12 cellular contexts compared by ENCODE assay signal in the genomic region with DNA sequence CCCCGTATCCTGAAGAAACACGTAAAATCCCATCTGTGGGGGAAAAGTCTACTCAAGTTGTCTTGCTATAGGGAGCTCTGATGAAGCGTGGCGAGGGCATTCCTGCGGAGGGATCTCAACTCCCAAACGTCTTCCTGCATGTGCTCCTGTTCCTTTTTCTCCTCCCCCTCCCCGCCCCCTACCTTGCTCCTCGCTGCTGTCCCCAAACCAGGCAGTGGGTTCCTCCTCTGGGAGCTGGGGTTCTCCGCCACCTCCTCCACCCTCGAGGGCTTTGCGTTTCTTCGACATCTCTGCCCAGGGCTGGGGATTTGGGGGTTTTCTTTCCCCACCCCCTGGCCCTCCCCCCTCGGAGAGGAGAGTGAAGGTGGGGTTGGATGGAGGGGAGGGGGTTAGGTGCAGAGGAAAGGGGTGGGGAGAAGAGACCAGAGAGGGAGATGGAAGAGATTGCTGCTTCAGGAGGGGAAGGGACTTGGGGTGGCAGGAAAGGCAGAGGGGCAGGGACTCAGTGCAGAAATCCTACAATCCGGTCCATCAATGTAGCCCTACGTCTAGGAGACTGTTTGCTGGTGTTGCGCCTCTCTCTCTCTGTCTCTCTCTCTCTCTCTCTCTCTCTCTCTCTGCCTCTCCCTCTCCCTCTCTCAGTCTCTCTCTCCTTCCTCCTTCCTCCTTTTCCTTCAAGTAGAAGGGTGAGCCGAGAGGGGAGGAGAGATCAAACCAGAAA.
DNase-seq lines count a peak whose midpoint lies in the region; ATAC-seq and TF ChIP-seq lines count a peak whose summit lies in the region.
"Had no signal": no experiment of that assay in that cellular context is flagged by ENCODE, and none has a peak within 500 bp of the region (broad histone marks: within the 10 kb centered on the region; RNA-seq: fewer than 3 reads in every experiment).

No MANE protein-coding gene starts in this region.

- in situ Hi-C loops in KBM-7 (cut with MboI; ENCODE audit: low pct_unique_long_range_greater_than_20kb, low sequenced_read_pairs), result no loop called here

- H3K4me3 ChIP-seq in CD4-positive, alpha-beta memory T cell (ENCODE audit: low read length in 2 of 2), result no peak overlapping the region

- H3K9me3 Mint-ChIP-seq in WTC11, result no peaks in the 10 kb centered on the region
- no peaks in the 10 kb centered on the region for H3K9me3 Mint-ChIP-seq in osteocyte (ENCODE audit: unreplicated experiment)
- H3K9me3 Mint-ChIP-seq in CD4-positive, alpha-beta memory T cell, result peaks cover 0 to 3% (median 0%) of the 10 kb centered on the region in 8 donors
- H3K9me3 Mint-ChIP-seq: CD8-positive, alpha-beta T cell had no signal

- H3K9me3 ChIP-seq in ES-I3 (ENCODE audit: control insufficient read depth, insufficient read depth, low read length), result no peaks in the 10 kb centered on the region
- no peaks in the 10 kb centered on the region for H3K9me3 ChIP-seq in CD4-positive, alpha-beta memory T cell (ENCODE audit: control insufficient read depth in 1 of 2, low read length in 2 of 2)

- TF ChIP-seq CTCF in WTC11 (IDR thresholded peaks at IDR 0.05), result no peak
- no peak for TF ChIP-seq CTCF in osteocyte (IDR thresholded peaks at IDR 0.05)

- peak overlapping the region; percentile 8; the same call in 1 of the 2 replicates for H3K9ac ChIP-seq in ES-I3 (ENCODE audit: low read depth, low read length)

- H3K4me3 Mint-ChIP-seq in WTC11 (peak overlapping the region; percentile 76), osteocyte (ENCODE audit: unreplicated experiment) (peak overlapping the region; percentile 77)
- peak overlapping the region in 1 of 8 donors; percentile 5 for H3K4me3 Mint-ChIP-seq in CD4-positive, alpha-beta memory T cell
- H3K4me3 Mint-ChIP-seq: CD8-positive, alpha-beta T cell had no signal

- POLR2A ChIA-PET in WTC11 (lab: Charles Lee), result no interaction called here
- POLR2A ChIA-PET in CD4-positive, alpha-beta memory T cell (lab: Charles Lee; ENCODE audit: partially characterized antibody), result no interaction called here

- CTCF ChIA-PET in WTC11 (lab: Charles Lee), result interaction anchor here (0.6 to 2.9 kb wide), 5 partner anchors 22 to 118 kb away, joined by 3 to 11 read pairs (median 3); no protein-coding TSS in a partner anchor
- CTCF ChIA-PET in CD4-positive, alpha-beta memory T cell (lab: Charles Lee; ENCODE audit: partially characterized antibody), result no interaction called here

- ATAC-seq in WTC11, result peak; percentile 5; the same call in 1 of the 2 replicates
- ATAC-seq: CD8-positive, alpha-beta T cell had no signal

- H3K27me3 ChIP-seq in CD4-positive, alpha-beta memory T cell (ENCODE audit: insufficient read depth, low read length), result no peaks in the 10 kb centered on the region

- H3K27ac Mint-ChIP-seq in WTC11, result no peak overlapping the region
- no peak overlapping the region for H3K27ac Mint-ChIP-seq in osteocyte (ENCODE audit: unreplicated experiment)
- H3K27ac Mint-ChIP-seq in CD4-positive, alpha-beta memory T cell, result no peak overlapping the region
- H3K27ac Mint-ChIP-seq: CD8-positive, alpha-beta T cell had no signal

- DNase-seq in WTC11 (ENCODE audit: low spot score) (no peak), foreskin melanocyte (peak; percentile 61), osteocyte (ENCODE audit: extremely low spot score, unreplicated experiment) (no peak), SIG-M5 treated with dmso at 0.1 percent for 504 hours (lab: John Stamatoyannopoulos, UW; ENCODE audit: unreplicated experiment) (no peak), KBM-7 (no peak)
- DNase-seq in activated T-cell treated with anti-CD3 and anti-CD28 coated beads, Interleukin-2, amount 50 U/mL, for 1 hour, result no peak
- no peak for DNase-seq in CD4-positive, alpha-beta memory T cell
- DNase-seq: activated CD4-positive, alpha-beta T cell treated with anti-CD3 and anti-CD28 coated beads, Interleukin-2, amount 50 U/mL, for 4 hours; CD8-positive, alpha-beta T cell; NCI-H69 had no signal

- peaks cover 2% of the 10 kb centered on the region; the same call in 1 of the 2 replicates for H3K4me1 ChIP-seq in ES-I3 (ENCODE audit: insufficient read depth, low read length)
- no peaks in the 10 kb centered on the region for H3K4me1 ChIP-seq in CD4-positive, alpha-beta memory T cell (ENCODE audit: insufficient read depth, low read length)

- H3K36me3 Mint-ChIP-seq in WTC11 (no peaks in the 10 kb centered on the region), osteocyte (ENCODE audit: unreplicated experiment) (no peaks in the 10 kb centered on the region)
- no peaks in the 10 kb centered on the region for H3K36me3 Mint-ChIP-seq in CD4-positive, alpha-beta memory T cell
- H3K36me3 Mint-ChIP-seq: CD8-positive, alpha-beta T cell had no signal

- no peak overlapping the region for H3K27ac ChIP-seq in CD4-positive, alpha-beta memory T cell (ENCODE audit: low read depth, low read length)
- H3K27ac ChIP-seq: epithelial cell of prostate had no signal

- no peaks in the 10 kb centered on the region for H3K36me3 ChIP-seq in ES-I3 (ENCODE audit: insufficient read depth, low read length)
- no peaks in the 10 kb centered on the region for H3K36me3 ChIP-seq in CD4-positive, alpha-beta memory T cell (ENCODE audit: insufficient read depth, low read length)

- H3K4me1 Mint-ChIP-seq in WTC11, result peaks cover 33% of the 10 kb centered on the region
- H3K4me1 Mint-ChIP-seq in osteocyte (ENCODE audit: unreplicated experiment), result peaks cover 26% of the 10 kb centered on the region
- H3K4me1 Mint-ChIP-seq in CD4-positive, alpha-beta memory T cell, result peaks cover 11 to 13% (median 13%) of the 10 kb centered on the region in 4 donors

- intact Hi-C loops in CD4-positive, alpha-beta memory T cell (cut with micrococcal nuclease), result no loop called here

- H3K27me3 Mint-ChIP-seq in WTC11 (ENCODE audit: low read depth), result peaks cover 96% of the 10 kb centered on the region
- peaks cover 63% of the 10 kb centered on the region for H3K27me3 Mint-ChIP-seq in osteocyte (ENCODE audit: unreplicated experiment)
- H3K27me3 Mint-ChIP-seq in CD4-positive, alpha-beta memory T cell, result peaks cover 31 to 38% of the 10 kb centered on the region in 2 donors

TF ChIP-seq in WTC11, 78 proteins besides CTCF, POLR2A, EP300 and RAD21:
- TF ChIP-seq, protein P1, sequence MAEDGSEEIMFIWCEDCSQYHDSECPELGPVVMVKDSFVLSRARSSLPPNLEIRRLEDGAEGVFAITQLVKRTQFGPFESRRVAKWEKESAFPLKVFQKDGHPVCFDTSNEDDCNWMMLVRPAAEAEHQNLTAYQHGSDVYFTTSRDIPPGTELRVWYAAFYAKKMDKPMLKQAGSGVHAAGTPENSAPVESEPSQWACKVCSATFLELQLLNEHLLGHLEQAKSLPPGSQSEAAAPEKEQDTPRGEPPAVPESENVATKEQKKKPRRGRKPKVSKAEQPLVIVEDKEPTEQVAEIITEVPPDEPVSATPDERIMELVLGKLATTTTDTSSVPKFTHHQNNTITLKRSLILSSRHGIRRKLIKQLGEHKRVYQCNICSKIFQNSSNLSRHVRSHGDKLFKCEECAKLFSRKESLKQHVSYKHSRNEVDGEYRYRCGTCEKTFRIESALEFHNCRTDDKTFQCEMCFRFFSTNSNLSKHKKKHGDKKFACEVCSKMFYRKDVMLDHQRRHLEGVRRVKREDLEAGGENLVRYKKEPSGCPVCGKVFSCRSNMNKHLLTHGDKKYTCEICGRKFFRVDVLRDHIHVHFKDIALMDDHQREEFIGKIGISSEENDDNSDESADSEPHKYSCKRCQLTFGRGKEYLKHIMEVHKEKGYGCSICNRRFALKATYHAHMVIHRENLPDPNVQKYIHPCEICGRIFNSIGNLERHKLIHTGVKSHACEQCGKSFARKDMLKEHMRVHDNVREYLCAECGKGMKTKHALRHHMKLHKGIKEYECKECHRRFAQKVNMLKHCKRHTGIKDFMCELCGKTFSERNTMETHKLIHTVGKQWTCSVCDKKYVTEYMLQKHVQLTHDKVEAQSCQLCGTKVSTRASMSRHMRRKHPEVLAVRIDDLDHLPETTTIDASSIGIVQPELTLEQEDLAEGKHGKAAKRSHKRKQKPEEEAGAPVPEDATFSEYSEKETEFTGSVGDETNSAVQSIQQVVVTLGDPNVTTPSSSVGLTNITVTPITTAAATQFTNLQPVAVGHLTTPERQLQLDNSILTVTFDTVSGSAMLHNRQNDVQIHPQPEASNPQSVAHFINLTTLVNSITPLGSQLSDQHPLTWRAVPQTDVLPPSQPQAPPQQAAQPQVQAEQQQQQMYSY (CRISPR knock-in tag; IDR thresholded peaks at IDR 0.05), result 0 out of 2 replicates have a peak, but pooled peaks have one; percentile 9
- TF ChIP-seq IRF2 (CRISPR knock-in tag; IDR thresholded peaks at IDR 0.05; ENCODE audit: borderline replicate concordance, low read depth), result no peak
- TF ChIP-seq NFATC4 (CRISPR knock-in tag; IDR thresholded peaks at IDR 0.05), result no peak
TF ChIP-seq in WTC11: peak in this region for 1.
